ENCODE assay signal across 10 cellular contexts in genomic region chr20:46084805-46085792, GRCh38. TPM values are rescaled to one million over a fixed set of nuclear protein-coding genes. Genes with fewer than 3 reads are reported as not detected.
A peak's percentile ranks its signal among the peaks of the same experiment; 100 is the strongest.
DNase-seq lines count a peak whose midpoint lies in the region; ATAC-seq, FAIRE-seq and TF ChIP-seq lines count a peak whose summit lies in the region.
"Had no signal": no experiment of that assay in that cellular context is flagged by ENCODE, and none has a peak within 500 bp of the region (broad histone marks: within the 10 kb centered on the region; RNA-seq: fewer than 3 reads in every experiment).

No MANE protein-coding gene starts in this region.

- H3K4me3 Mint-ChIP-seq in HFFc6 = peak overlapping the region; percentile 2; the same call in 1 of the 2 replicates
- H3K4me3 Mint-ChIP-seq in stimulated activated naive B cell treated with anti-CD40 and anti-IgM and Interleukin-4, amounts not matched to agents 10 μg/mL and 1 μg/mL and 100 μg/mL, for 72 hours = no peak overlapping the region
- H3K4me3 Mint-ChIP-seq: activated naive CD4-positive, alpha-beta T cell treated with anti-CD3 and anti-CD28 coated beads, Interleukin-2, amount 10 ng/mL, durations not matched to agents 7 days and 5 days; T-helper 1 cell treated with Interleukin-12 subunit alpha and Interleukin-12 subunit beta and Interleukin-4 antibody, amounts not matched to agents 30 μg/mL and 1 μg/mL, for 36 hours had no signal

- no peaks in the 10 kb centered on the region for H3K27me3 Mint-ChIP-seq in HFFc6 (ENCODE audit: insufficient read depth)
- H3K27me3 Mint-ChIP-seq in stimulated activated naive B cell treated with anti-CD40 and anti-IgM and Interleukin-4, amounts not matched to agents 10 μg/mL and 1 μg/mL and 100 μg/mL, for 72 hours = no peaks in the 10 kb centered on the region
- H3K27me3 Mint-ChIP-seq: activated naive CD4-positive, alpha-beta T cell treated with anti-CD3 and anti-CD28 coated beads, Interleukin-2, amount 10 ng/mL, durations not matched to agents 7 days and 5 days had no signal

- no peaks in the 10 kb centered on the region for H3K9me3 Mint-ChIP-seq in HFFc6
- H3K9me3 Mint-ChIP-seq in stimulated activated naive B cell treated with anti-CD40 and anti-IgM and Interleukin-4, amounts not matched to agents 10 μg/mL and 1 μg/mL and 100 μg/mL, for 72 hours = no peaks in the 10 kb centered on the region
- H3K9me3 Mint-ChIP-seq: activated naive CD4-positive, alpha-beta T cell treated with anti-CD3 and anti-CD28 coated beads, Interleukin-2, amount 10 ng/mL, durations not matched to agents 7 days and 5 days; T-helper 1 cell treated with Interleukin-12 subunit alpha and Interleukin-12 subunit beta and Interleukin-4 antibody, amounts not matched to agents 30 μg/mL and 1 μg/mL, for 36 hours had no signal

- H3K4me3 ChIP-seq in epithelial cell of esophagus (ENCODE audit: low read length) = no peak overlapping the region

- no peak for TF ChIP-seq CTCF in HFFc6 (IDR thresholded peaks at IDR 0.05)
- TF ChIP-seq CTCF in epithelial cell of esophagus (IDR thresholded peaks at IDR 0.05; ENCODE audit: insufficient read depth, low read depth, low read length, missing control alignments) = no peak

- H3K4me1 Mint-ChIP-seq in HFFc6 (ENCODE audit: low read depth) = peaks cover 57% of the 10 kb centered on the region
- peaks cover 28 to 66% of the 10 kb centered on the region in 2 donors for H3K4me1 Mint-ChIP-seq in stimulated activated naive B cell treated with anti-CD40 and anti-IgM and Interleukin-4, amounts not matched to agents 10 μg/mL and 1 μg/mL and 100 μg/mL, for 72 hours

- no peaks in the 10 kb centered on the region for H3K36me3 Mint-ChIP-seq in HFFc6 (ENCODE audit: low read depth)
- H3K36me3 Mint-ChIP-seq in stimulated activated naive B cell treated with anti-CD40 and anti-IgM and Interleukin-4, amounts not matched to agents 10 μg/mL and 1 μg/mL and 100 μg/mL, for 72 hours = peaks cover 0 to 9% of the 10 kb centered on the region in 2 donors

- peak; percentile 13 for DNase-seq in HFFc6
- DNase-seq in NCI-H226 = peak; percentile 64
- DNase-seq in epithelial cell of esophagus (ENCODE audit: low read depth) = peak; percentile 43
- no peak for DNase-seq in stimulated activated naive B cell treated with anti-CD40 and anti-IgM and Interleukin-4, amounts not matched to agents 10 μg/mL and 1 μg/mL and 100 μg/mL, for 72 hours
- DNase-seq in activated gamma-delta T cell treated with Interleukin-2 at 50 U/mL for 16 hours = no peak
- DNase-seq in ureter (ENCODE audit: low spot score) = no peak
- no peak for DNase-seq in urothelium cell line (ENCODE audit: low spot score)
- DNase-seq: activated naive CD4-positive, alpha-beta T cell treated with anti-CD3 and anti-CD28 coated beads, Interleukin-2, amount 10 ng/mL, durations not matched to agents 7 days and 5 days had no signal

- H3K27ac Mint-ChIP-seq in HFFc6 = peak overlapping the region; percentile 1
- H3K27ac Mint-ChIP-seq in stimulated activated naive B cell treated with anti-CD40 and anti-IgM and Interleukin-4, amounts not matched to agents 10 μg/mL and 1 μg/mL and 100 μg/mL, for 72 hours = peak overlapping the region; percentile 59
- H3K27ac Mint-ChIP-seq: activated naive CD4-positive, alpha-beta T cell treated with anti-CD3 and anti-CD28 coated beads, Interleukin-2, amount 10 ng/mL, durations not matched to agents 7 days and 5 days; T-helper 1 cell treated with Interleukin-12 subunit alpha and Interleukin-12 subunit beta and Interleukin-4 antibody, amounts not matched to agents 30 μg/mL and 1 μg/mL, for 36 hours had no signal

- ATAC-seq in stimulated activated naive B cell treated with anti-CD40 and anti-IgM and Interleukin-4, amounts not matched to agents 10 μg/mL and 1 μg/mL and 100 μg/mL, for 72 hours (replicated peaks) = no peak

- FAIRE-seq in urothelium cell line (lab: Jason Lieb, UNC) = no peak
- FAIRE-seq: GM12891 had no signal

RNA-seq across cellular contexts. Expression of gene NCOA5, which starts 4.7 kb away (rescaled TPM):
- total RNA-seq in HFFc6 (2021; fragmentation: NEBNext Ultra II Directional; extraction: Animal tissue kit (Norgen Biotek cat#: 25700)) = 10 to 100 TPM; 15.3 to 25.1 (median 23.2) TPM
- 30.0 TPM for total RNA-seq in ureter

RNA-seq across cellular contexts. Expression of gene CD40, which starts 33.0 kb away (rescaled TPM):
- total RNA-seq in HFFc6 (2021; fragmentation: NEBNext Ultra II Directional; extraction: Animal tissue kit (Norgen Biotek cat#: 25700)) = 1 to 10 TPM in 2 of 6 experiments, under 1 TPM in 4; 0.34 to 3.6 (median 0.62) TPM
- total RNA-seq in ureter = 29.0 TPM

RNA-seq across cellular contexts. Expression of gene SLC12A5, which starts 56.1 kb away (rescaled TPM):
- total RNA-seq in HFFc6 (2021; fragmentation: NEBNext Ultra II Directional; extraction: Animal tissue kit (Norgen Biotek cat#: 25700)) = under 1 TPM in 5 of 6 experiments, not detected in 1; 0.18 to 0.82 (median 0.52) TPM
- not detected for total RNA-seq in ureter

Comparison
In these comparisons a context has a peak if more than half of its experiments do, and no peak if none do; other contexts are left out.
1. DNase-seq: peak in HFFc6 (single experiment), NCI-H226 (single experiment) and epithelial cell of esophagus (single experiment); none in stimulated activated naive B cell treated with anti-CD40 and anti-IgM and Interleukin-4, amounts not matched to agents 10 μg/mL and 1 μg/mL and 100 μg/mL, for 72 hours (single experiment), activated gamma-delta T cell treated with Interleukin-2 at 50 U/mL for 16 hours (single experiment), ureter (single experiment) and urothelium cell line (single experiment).